1 cellular context compared by ENCODE assay signal in the genomic region with DNA sequence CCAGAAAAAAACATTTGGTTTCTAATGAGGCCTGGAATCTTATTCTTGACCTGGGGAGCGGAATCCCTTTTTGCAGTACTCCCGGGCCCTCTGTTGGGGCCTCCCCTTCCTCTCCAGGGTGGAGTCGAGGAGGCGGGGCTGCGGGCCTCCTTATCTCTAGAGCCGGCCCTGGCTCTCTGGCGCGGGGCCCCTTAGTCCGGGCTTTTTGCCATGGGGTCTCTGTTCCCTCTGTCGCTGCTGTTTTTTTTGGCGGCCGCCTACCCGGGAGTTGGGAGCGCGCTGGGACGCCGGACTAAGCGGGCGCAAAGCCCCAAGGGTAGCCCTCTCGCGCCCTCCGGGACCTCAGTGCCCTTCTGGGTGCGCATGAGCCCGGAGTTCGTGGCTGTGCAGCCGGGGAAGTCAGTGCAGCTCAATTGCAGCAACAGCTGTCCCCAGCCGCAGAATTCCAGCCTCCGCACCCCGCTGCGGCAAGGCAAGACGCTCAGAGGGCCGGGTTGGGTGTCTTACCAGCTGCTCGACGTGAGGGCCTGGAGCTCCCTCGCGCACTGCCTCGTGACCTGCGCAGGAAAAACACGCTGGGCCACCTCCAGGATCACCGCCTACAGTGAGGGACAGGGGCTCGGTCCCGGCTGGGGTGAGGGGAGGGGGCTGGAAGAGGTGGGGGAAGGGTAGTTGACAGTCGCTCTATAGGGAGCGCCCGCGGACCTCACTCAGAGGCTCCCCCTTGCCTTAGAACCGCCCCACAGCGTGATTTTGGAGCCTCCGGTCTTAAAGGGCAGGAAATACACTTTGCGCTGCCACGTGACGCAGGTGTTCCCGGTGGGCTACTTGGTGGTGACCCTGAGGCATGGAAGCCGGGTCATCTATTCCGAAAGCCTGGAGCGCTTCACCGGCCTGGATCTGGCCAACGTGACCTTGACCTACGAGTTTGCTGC.
TF ChIP-seq lines count a peak whose summit lies in the region.

A gene with protein sequence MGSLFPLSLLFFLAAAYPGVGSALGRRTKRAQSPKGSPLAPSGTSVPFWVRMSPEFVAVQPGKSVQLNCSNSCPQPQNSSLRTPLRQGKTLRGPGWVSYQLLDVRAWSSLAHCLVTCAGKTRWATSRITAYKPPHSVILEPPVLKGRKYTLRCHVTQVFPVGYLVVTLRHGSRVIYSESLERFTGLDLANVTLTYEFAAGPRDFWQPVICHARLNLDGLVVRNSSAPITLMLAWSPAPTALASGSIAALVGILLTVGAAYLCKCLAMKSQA (plus strand): TSS at position 153 of the 935 bp plus-strand sequence. CDS start 58 bp downstream, at position 211.

TF ChIP-seq in HepG2, 621 proteins besides CTCF, POLR2A, EP300 and RAD21 (continued from another document and continues in another):
- TF ChIP-seq, protein P1, sequence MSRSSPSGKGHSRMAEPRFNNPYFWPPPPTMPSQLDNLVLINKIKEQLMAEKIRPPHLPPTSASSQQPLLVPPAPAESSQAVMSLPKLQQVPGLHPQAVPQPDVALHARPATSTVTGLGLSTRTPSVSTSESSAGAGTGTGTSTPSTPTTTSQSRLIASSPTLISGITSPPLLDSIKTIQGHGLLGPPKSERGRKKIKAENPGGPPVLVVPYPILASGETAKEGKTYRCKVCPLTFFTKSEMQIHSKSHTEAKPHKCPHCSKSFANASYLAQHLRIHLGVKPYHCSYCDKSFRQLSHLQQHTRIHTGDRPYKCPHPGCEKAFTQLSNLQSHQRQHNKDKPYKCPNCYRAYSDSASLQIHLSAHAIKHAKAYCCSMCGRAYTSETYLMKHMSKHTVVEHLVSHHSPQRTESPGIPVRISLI (CRISPR knock-in tag; IDR thresholded peaks at IDR 0.05; ENCODE audit: borderline replicate concordance): no peak
- 0 out of 4 replicates have a peak, but pooled peaks of 1 of the 2 experiments have one; percentile 33 for TF ChIP-seq KLF16 (CRISPR knock-in tag; IDR thresholded peaks at IDR 0.05)
- TF ChIP-seq, protein P2, sequence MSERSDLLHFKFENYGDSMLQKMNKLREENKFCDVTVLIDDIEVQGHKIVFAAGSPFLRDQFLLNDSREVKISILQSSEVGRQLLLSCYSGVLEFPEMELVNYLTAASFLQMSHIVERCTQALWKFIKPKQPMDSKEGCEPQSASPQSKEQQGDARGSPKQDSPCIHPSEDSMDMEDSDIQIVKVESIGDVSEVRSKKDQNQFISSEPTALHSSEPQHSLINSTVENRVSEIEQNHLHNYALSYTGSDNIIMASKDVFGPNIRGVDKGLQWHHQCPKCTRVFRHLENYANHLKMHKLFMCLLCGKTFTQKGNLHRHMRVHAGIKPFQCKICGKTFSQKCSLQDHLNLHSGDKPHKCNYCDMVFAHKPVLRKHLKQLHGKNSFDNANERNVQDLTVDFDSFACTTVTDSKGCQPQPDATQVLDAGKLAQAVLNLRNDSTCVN (CRISPR knock-in tag; IDR thresholded peaks at IDR 0.05; ENCODE audit: borderline replicate concordance): 0 out of 2 replicates have a peak, but pooled peaks have one; percentile 14
- no peak for TF ChIP-seq NR2F2 (IDR thresholded peaks at IDR 0.05; ENCODE audit: borderline replicate concordance, low read depth)
- TF ChIP-seq, protein P3, sequence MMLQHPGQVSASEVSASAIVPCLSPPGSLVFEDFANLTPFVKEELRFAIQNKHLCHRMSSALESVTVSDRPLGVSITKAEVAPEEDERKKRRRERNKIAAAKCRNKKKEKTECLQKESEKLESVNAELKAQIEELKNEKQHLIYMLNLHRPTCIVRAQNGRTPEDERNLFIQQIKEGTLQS (CRISPR knock-in tag; IDR thresholded peaks at IDR 0.05): no peak
- no peak for TF ChIP-seq ZNF17 (CRISPR knock-in tag; IDR thresholded peaks at IDR 0.05)
- peak; percentile 19 for TF ChIP-seq TEAD3 (CRISPR knock-in tag; optimal IDR thresholded peaks at IDR 0.05; ENCODE audit: borderline replicate concordance)
- TF ChIP-seq CBX2 (IDR thresholded peaks at IDR 0.05; ENCODE audit: low read depth, low read length): no peak
- no peak for TF ChIP-seq CBX2 (CRISPR knock-in tag; IDR thresholded peaks at IDR 0.05; ENCODE audit: low read depth)
- no peak for TF ChIP-seq NAIF1 (CRISPR knock-in tag; IDR thresholded peaks at IDR 0.05; ENCODE audit: borderline replicate concordance)
- TF ChIP-seq SOX5 (CRISPR knock-in tag; IDR thresholded peaks at IDR 0.05; ENCODE audit: borderline replicate concordance): no peak
- no peak for TF ChIP-seq YY1 (IDR thresholded peaks at IDR 0.05; ENCODE audit: insufficient read depth, insufficient replicate concordance, low read depth, low read length)
- TF ChIP-seq HNRNPL (IDR thresholded peaks at IDR 0.05; ENCODE audit: low read depth, low read length): 0 out of 2 replicates have a peak, but pooled peaks have one; percentile 63
- TF ChIP-seq ZNF772 (CRISPR knock-in tag; IDR thresholded peaks at IDR 0.05): 0 out of 2 replicates have a peak, but pooled peaks have one; percentile 81
- TF ChIP-seq RFX5 (IDR thresholded peaks at IDR 0.05; ENCODE audit: low read depth, low read length): no peak
- TF ChIP-seq REXO4 (CRISPR knock-in tag; IDR thresholded peaks at IDR 0.05; ENCODE audit: borderline replicate concordance): peak; percentile 60; the same call in 1 of the 2 replicates
- no peak for TF ChIP-seq DR1 (CRISPR knock-in tag; IDR thresholded peaks at IDR 0.05)
- no peak for TF ChIP-seq BRCA1 (CRISPR knock-in tag; IDR thresholded peaks at IDR 0.05)
- no peak for TF ChIP-seq SRSF4 (IDR thresholded peaks at IDR 0.05; ENCODE audit: low read depth, low read length, poor library complexity, severe bottlenecking)
- no peak for TF ChIP-seq PITX1 (CRISPR knock-in tag; IDR thresholded peaks at IDR 0.05)
- TF ChIP-seq ZNF761 (CRISPR knock-in tag; conservative IDR thresholded peaks at IDR 0.05): no peak
- no peak for TF ChIP-seq ZNF264 (CRISPR knock-in tag; IDR thresholded peaks at IDR 0.05)
- no peak for TF ChIP-seq GLI4 (CRISPR knock-in tag; IDR thresholded peaks at IDR 0.05; ENCODE audit: borderline replicate concordance)
- TF ChIP-seq HOXA3 (CRISPR knock-in tag; IDR thresholded peaks at IDR 0.05): no peak; the same call in 1 of the 2 replicates
- TF ChIP-seq, protein P4, sequence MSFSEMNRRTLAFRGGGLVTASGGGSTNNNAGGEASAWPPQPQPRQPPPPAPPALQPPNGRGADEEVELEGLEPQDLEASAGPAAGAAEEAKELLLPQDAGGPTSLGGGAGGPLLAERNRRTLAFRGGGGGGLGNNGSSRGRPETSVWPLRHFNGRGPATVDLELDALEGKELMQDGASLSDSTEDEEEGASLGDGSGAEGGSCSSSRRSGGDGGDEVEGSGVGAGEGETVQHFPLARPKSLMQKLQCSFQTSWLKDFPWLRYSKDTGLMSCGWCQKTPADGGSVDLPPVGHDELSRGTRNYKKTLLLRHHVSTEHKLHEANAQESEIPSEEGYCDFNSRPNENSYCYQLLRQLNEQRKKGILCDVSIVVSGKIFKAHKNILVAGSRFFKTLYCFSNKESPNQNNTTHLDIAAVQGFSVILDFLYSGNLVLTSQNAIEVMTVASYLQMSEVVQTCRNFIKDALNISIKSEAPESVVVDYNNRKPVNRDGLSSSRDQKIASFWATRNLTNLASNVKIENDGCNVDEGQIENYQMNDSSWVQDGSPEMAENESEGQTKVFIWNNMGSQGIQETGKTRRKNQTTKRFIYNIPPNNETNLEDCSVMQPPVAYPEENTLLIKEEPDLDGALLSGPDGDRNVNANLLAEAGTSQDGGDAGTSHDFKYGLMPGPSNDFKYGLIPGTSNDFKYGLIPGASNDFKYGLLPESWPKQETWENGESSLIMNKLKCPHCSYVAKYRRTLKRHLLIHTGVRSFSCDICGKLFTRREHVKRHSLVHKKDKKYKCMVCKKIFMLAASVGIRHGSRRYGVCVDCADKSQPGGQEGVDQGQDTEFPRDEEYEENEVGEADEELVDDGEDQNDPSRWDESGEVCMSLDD (CRISPR knock-in tag; IDR thresholded peaks at IDR 0.05; ENCODE audit: borderline replicate concordance): 0 out of 2 replicates have a peak, but pooled peaks have one; percentile 19
- TF ChIP-seq, protein P5, sequence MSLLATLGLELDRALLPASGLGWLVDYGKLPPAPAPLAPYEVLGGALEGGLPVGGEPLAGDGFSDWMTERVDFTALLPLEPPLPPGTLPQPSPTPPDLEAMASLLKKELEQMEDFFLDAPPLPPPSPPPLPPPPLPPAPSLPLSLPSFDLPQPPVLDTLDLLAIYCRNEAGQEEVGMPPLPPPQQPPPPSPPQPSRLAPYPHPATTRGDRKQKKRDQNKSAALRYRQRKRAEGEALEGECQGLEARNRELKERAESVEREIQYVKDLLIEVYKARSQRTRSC (CRISPR knock-in tag; IDR thresholded peaks at IDR 0.05; ENCODE audit: low read depth): 0 out of 2 replicates have a peak, but pooled peaks have one; percentile 20
- TF ChIP-seq MZF1 (CRISPR knock-in tag; IDR thresholded peaks at IDR 0.05; ENCODE audit: borderline replicate concordance): no peak
- no peak; the same call in 1 of the 2 replicates for TF ChIP-seq ZNF703 (CRISPR knock-in tag; IDR thresholded peaks at IDR 0.05; ENCODE audit: borderline replicate concordance)
- TF ChIP-seq ZNF331 (CRISPR knock-in tag; IDR thresholded peaks at IDR 0.05): no peak
- TF ChIP-seq, protein P6, sequence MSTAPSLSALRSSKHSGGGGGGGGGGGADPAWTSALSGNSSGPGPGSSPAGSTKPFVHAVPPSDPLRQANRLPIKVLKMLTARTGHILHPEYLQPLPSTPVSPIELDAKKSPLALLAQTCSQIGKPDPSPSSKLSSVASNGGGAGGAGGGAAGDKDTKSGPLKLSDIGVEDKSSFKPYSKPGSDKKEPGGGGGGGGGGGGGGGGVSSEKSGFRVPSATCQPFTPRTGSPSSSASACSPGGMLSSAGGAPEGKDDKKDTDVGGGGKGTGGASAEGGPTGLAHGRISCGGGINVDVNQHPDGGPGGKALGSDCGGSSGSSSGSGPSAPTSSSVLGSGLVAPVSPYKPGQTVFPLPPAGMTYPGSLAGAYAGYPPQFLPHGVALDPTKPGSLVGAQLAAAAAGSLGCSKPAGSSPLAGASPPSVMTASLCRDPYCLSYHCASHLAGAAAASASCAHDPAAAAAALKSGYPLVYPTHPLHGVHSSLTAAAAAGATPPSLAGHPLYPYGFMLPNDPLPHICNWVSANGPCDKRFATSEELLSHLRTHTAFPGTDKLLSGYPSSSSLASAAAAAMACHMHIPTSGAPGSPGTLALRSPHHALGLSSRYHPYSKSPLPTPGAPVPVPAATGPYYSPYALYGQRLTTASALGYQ (CRISPR knock-in tag; IDR thresholded peaks at IDR 0.05): peak; percentile 53; the same call in 1 of the 2 replicates
- TF ChIP-seq HNRNPLL (IDR thresholded peaks at IDR 0.05; ENCODE audit: low read depth, low read length, poor library complexity, severe bottlenecking): no peak
- no peak for TF ChIP-seq NONO (IDR thresholded peaks at IDR 0.05)
- TF ChIP-seq NONO (CRISPR knock-in tag; conservative IDR thresholded peaks at IDR 0.05): no peak
- TF ChIP-seq, protein P7, sequence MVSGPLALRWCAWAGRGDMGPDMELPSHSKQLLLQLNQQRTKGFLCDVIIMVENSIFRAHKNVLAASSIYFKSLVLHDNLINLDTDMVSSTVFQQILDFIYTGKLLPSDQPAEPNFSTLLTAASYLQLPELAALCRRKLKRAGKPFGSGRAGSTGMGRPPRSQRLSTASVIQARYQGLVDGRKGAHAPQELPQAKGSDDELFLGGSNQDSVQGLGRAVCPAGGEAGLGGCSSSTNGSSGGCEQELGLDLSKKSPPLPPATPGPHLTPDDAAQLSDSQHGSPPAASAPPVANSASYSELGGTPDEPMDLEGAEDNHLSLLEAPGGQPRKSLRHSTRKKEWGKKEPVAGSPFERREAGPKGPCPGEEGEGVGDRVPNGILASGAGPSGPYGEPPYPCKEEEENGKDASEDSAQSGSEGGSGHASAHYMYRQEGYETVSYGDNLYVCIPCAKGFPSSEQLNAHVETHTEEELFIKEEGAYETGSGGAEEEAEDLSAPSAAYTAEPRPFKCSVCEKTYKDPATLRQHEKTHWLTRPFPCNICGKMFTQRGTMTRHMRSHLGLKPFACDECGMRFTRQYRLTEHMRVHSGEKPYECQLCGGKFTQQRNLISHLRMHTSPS (CRISPR knock-in tag; IDR thresholded peaks at IDR 0.05; ENCODE audit: low read depth): no peak
- no peak for TF ChIP-seq FOXA3 (CRISPR knock-in tag; IDR thresholded peaks at IDR 0.05)
- no peak for TF ChIP-seq SMC3 (IDR thresholded peaks at IDR 0.05; ENCODE audit: low read length)
- no peak for TF ChIP-seq NCOR1 (IDR thresholded peaks at IDR 0.05; ENCODE audit: borderline replicate concordance, low read length)
- peak; percentile 97 for TF ChIP-seq AGO2 (optimal IDR thresholded peaks at IDR 0.05; ENCODE audit: low read depth, low read length)
- TF ChIP-seq SATB2 (CRISPR knock-in tag; IDR thresholded peaks at IDR 0.05): peak; percentile 19; the same call in 1 of the 2 replicates
- no peak for TF ChIP-seq PHB2 (IDR thresholded peaks at IDR 0.05; ENCODE audit: partially characterized antibody)
- no peak for TF ChIP-seq ZNF83 (CRISPR knock-in tag; IDR thresholded peaks at IDR 0.05; ENCODE audit: borderline replicate concordance)
- no peak for TF ChIP-seq NFYB (CRISPR knock-in tag; IDR thresholded peaks at IDR 0.05)
- TF ChIP-seq KMT2B (CRISPR knock-in tag; IDR thresholded peaks at IDR 0.05): no peak
- TF ChIP-seq ZNF75D (CRISPR knock-in tag; IDR thresholded peaks at IDR 0.05; ENCODE audit: borderline replicate concordance): no peak
- no peak for TF ChIP-seq ZNF552 (CRISPR knock-in tag; IDR thresholded peaks at IDR 0.05; ENCODE audit: borderline replicate concordance)
- no peak for TF ChIP-seq ZNF382 (CRISPR knock-in tag; IDR thresholded peaks at IDR 0.05; ENCODE audit: borderline replicate concordance)
- TF ChIP-seq, protein P8, sequence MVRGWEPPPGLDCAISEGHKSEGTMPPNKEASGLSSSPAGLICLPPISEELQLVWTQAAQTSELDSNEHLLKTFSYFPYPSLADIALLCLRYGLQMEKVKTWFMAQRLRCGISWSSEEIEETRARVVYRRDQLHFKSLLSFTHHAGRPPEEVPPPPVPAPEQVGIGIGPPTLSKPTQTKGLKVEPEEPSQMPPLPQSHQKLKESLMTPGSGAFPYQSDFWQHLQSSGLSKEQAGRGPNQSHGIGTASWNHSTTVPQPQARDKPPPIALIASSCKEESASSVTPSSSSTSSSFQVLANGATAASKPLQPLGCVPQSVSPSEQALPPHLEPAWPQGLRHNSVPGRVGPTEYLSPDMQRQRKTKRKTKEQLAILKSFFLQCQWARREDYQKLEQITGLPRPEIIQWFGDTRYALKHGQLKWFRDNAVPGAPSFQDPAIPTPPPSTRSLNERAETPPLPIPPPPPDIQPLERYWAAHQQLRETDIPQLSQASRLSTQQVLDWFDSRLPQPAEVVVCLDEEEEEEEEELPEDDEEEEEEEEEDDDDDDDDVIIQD (CRISPR knock-in tag; IDR thresholded peaks at IDR 0.05; ENCODE audit: low read depth): no peak
- no peak for TF ChIP-seq MIXL1 (CRISPR knock-in tag; IDR thresholded peaks at IDR 0.05)
- TF ChIP-seq BORCS8-MEF2B (CRISPR knock-in tag; IDR thresholded peaks at IDR 0.05): no peak
- TF ChIP-seq, protein P9, sequence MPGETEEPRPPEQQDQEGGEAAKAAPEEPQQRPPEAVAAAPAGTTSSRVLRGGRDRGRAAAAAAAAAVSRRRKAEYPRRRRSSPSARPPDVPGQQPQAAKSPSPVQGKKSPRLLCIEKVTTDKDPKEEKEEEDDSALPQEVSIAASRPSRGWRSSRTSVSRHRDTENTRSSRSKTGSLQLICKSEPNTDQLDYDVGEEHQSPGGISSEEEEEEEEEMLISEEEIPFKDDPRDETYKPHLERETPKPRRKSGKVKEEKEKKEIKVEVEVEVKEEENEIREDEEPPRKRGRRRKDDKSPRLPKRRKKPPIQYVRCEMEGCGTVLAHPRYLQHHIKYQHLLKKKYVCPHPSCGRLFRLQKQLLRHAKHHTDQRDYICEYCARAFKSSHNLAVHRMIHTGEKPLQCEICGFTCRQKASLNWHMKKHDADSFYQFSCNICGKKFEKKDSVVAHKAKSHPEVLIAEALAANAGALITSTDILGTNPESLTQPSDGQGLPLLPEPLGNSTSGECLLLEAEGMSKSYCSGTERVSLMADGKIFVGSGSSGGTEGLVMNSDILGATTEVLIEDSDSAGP (CRISPR knock-in tag; IDR thresholded peaks at IDR 0.05; ENCODE audit: borderline replicate concordance): peak; percentile 39; the same call in 1 of the 2 replicates
- 0 out of 2 replicates have a peak, but pooled peaks have one; percentile 22 for TF ChIP-seq ARID2 (CRISPR knock-in tag; IDR thresholded peaks at IDR 0.05; ENCODE audit: borderline replicate concordance)
